11 cellular contexts compared by ENCODE assay signal in the genomic region with DNA sequence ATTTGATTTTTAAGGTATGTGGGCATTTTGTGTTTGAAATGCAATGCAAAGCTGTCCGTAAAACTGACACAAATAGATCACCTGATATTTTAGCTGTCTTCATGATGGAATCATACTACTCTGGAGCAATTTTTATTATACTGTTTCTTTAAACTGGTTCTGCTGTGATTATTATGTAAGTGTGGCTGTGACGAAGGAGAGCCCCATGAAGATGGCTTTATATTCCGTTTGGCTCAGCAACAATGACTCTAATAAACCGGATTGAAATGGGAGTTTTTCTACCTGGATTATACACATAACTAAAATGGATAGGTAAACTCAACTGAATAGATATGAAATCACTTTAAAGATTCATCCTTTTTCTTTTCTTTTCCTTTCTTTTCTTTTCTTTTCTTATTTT. TPM values are rescaled to one million over a fixed set of nuclear protein-coding genes. Genes with fewer than 3 reads are reported as not detected.
DNase-seq lines count a peak whose midpoint lies in the region; ATAC-seq and TF ChIP-seq lines count a peak whose summit lies in the region.
"Had no signal": no experiment of that assay in that cellular context is flagged by ENCODE, and none has a peak within 500 bp of the region (broad histone marks: within the 10 kb centered on the region; RNA-seq: fewer than 3 reads in every experiment).

No MANE protein-coding gene starts in this region.

- TF ChIP-seq CTCF in activated CD8-positive, alpha-beta T cell treated with anti-CD3 and anti-CD28 coated beads for 36 hours (IDR thresholded peaks at IDR 0.05) = no peak

- DNase-seq in activated CD8-positive, alpha-beta T cell treated with anti-CD3 and anti-CD28 coated beads for 36 hours = no peak
- DNase-seq in activated CD8-positive, alpha-beta T cell treated with anti-CD3 and anti-CD28 coated beads, Interleukin-2, amount 10 ng/mL, durations not matched to agents 7 days and 5 days = no peak
- DNase-seq in cerebellar cortex (ENCODE audit: low spot score) (peak; percentile 74), memory B cell (ENCODE audit: low spot score in 2 of 2) (no peak), KG1 (lab: John Stamatoyannopoulos, UW) (no peak)
- no peak for DNase-seq in activated naive CD4-positive, alpha-beta T cell treated with Interleukin-2 at 50 U/mL for 16 hours
- DNase-seq: AML-193, DMS79, HFFc6 had no signal

- peaks cover 3% of the 10 kb centered on the region for H3K36me3 Mint-ChIP-seq in activated CD8-positive, alpha-beta T cell treated with anti-CD3 and anti-CD28 coated beads for 36 hours (ENCODE audit: low read depth)
- H3K36me3 Mint-ChIP-seq in activated CD8-positive, alpha-beta T cell treated with anti-CD3 and anti-CD28 coated beads, Interleukin-2, amount 10 ng/mL, durations not matched to agents 7 days and 5 days (ENCODE audit: low read depth) = peaks cover 18% of the 10 kb centered on the region
- peaks cover 5% of the 10 kb centered on the region for H3K36me3 Mint-ChIP-seq in memory B cell

- no peak for ATAC-seq in activated CD8-positive, alpha-beta T cell treated with anti-CD3 and anti-CD28 coated beads for 36 hours
- ATAC-seq in activated CD8-positive, alpha-beta T cell treated with anti-CD3 and anti-CD28 coated beads, Interleukin-2, amount 10 ng/mL, durations not matched to agents 7 days and 5 days = no peak
- ATAC-seq in memory B cell (ENCODE audit: low read depth) = no peak
- no peak for ATAC-seq in HG03108 (IDR thresholded peaks at IDR 0.05; ENCODE audit: unreplicated experiment)
- ATAC-seq: HepG2 had no signal

- H3K27ac Mint-ChIP-seq in activated CD8-positive, alpha-beta T cell treated with anti-CD3 and anti-CD28 coated beads for 36 hours = peak overlapping the region; percentile 44
- H3K27ac Mint-ChIP-seq in activated CD8-positive, alpha-beta T cell treated with anti-CD3 and anti-CD28 coated beads, Interleukin-2, amount 10 ng/mL, durations not matched to agents 7 days and 5 days = no peak overlapping the region
- peak overlapping the region; percentile 17 for H3K27ac Mint-ChIP-seq in memory B cell
- H3K27ac Mint-ChIP-seq: HFFc6 had no signal

- no peak overlapping the region for H3K4me3 Mint-ChIP-seq in activated CD8-positive, alpha-beta T cell treated with anti-CD3 and anti-CD28 coated beads for 36 hours
- H3K4me3 Mint-ChIP-seq in activated CD8-positive, alpha-beta T cell treated with anti-CD3 and anti-CD28 coated beads, Interleukin-2, amount 10 ng/mL, durations not matched to agents 7 days and 5 days = no peak overlapping the region
- H3K4me3 Mint-ChIP-seq in memory B cell = no peak overlapping the region
- H3K4me3 Mint-ChIP-seq: HFFc6 had no signal

- peaks cover 38% of the 10 kb centered on the region for H3K4me1 Mint-ChIP-seq in activated CD8-positive, alpha-beta T cell treated with anti-CD3 and anti-CD28 coated beads for 36 hours (ENCODE audit: low read depth)
- peaks cover 21% of the 10 kb centered on the region for H3K4me1 Mint-ChIP-seq in activated CD8-positive, alpha-beta T cell treated with anti-CD3 and anti-CD28 coated beads, Interleukin-2, amount 10 ng/mL, durations not matched to agents 7 days and 5 days (ENCODE audit: low read depth)
- H3K4me1 Mint-ChIP-seq in memory B cell = peaks cover 17% of the 10 kb centered on the region

- POLR2A ChIA-PET in activated CD8-positive, alpha-beta T cell treated with anti-CD3 and anti-CD28 coated beads for 36 hours (lab: Charles Lee) = interaction anchor here (1.3 kb wide), 1 partner anchor 8 kb away, joined by 7 read pairs; no protein-coding TSS in a partner anchor
- POLR2A ChIA-PET in activated CD8-positive, alpha-beta T cell treated with anti-CD3 and anti-CD28 coated beads, Interleukin-2, amount 10 ng/mL, durations not matched to agents 7 days and 5 days (lab: Charles Lee) = interaction anchor here (1.5 kb wide), 1 partner anchor 8 kb away, joined by 3 read pairs; no protein-coding TSS in a partner anchor

- intact Hi-C loops in activated CD8-positive, alpha-beta T cell treated with anti-CD3 and anti-CD28 coated beads for 36 hours (cut with micrococcal nuclease) = no loop called here

- H3K9me3 Mint-ChIP-seq in activated CD8-positive, alpha-beta T cell treated with anti-CD3 and anti-CD28 coated beads for 36 hours = no peaks in the 10 kb centered on the region
- no peaks in the 10 kb centered on the region for H3K9me3 Mint-ChIP-seq in activated CD8-positive, alpha-beta T cell treated with anti-CD3 and anti-CD28 coated beads, Interleukin-2, amount 10 ng/mL, durations not matched to agents 7 days and 5 days (ENCODE audit: insufficient read depth)
- H3K9me3 Mint-ChIP-seq in memory B cell = no peaks in the 10 kb centered on the region
- H3K9me3 Mint-ChIP-seq: HFFc6 had no signal

- CTCF ChIA-PET in activated CD8-positive, alpha-beta T cell treated with anti-CD3 and anti-CD28 coated beads for 36 hours (lab: Charles Lee) = interaction anchor here (0.7 to 3.8 kb wide), 7 partner anchors 11 to 471 kb away, joined by 3 to 10 read pairs (median 4); no protein-coding TSS in a partner anchor
- CTCF ChIA-PET in activated CD8-positive, alpha-beta T cell treated with anti-CD3 and anti-CD28 coated beads, Interleukin-2, amount 10 ng/mL, durations not matched to agents 7 days and 5 days (lab: Charles Lee) = interaction anchor here (3.4 kb wide), 1 partner anchor 256 kb away, joined by 17 read pairs; no protein-coding TSS in a partner anchor

- no peaks in the 10 kb centered on the region for H3K27me3 Mint-ChIP-seq in activated CD8-positive, alpha-beta T cell treated with anti-CD3 and anti-CD28 coated beads for 36 hours
- no peaks in the 10 kb centered on the region for H3K27me3 Mint-ChIP-seq in activated CD8-positive, alpha-beta T cell treated with anti-CD3 and anti-CD28 coated beads, Interleukin-2, amount 10 ng/mL, durations not matched to agents 7 days and 5 days (ENCODE audit: low read depth)
- H3K27me3 Mint-ChIP-seq in memory B cell = no peaks in the 10 kb centered on the region

RNA-seq across cellular contexts. Expression of a gene that starts 9.4 kb away (rescaled TPM):
- 10 to 100 TPM; 19.3 to 20.1 TPM for total RNA-seq in activated CD8-positive, alpha-beta T cell treated with anti-CD3 and anti-CD28 coated beads for 36 hours
- total RNA-seq in activated CD8-positive, alpha-beta T cell treated with anti-CD3 and anti-CD28 coated beads, Interleukin-2, amount 10 ng/mL, durations not matched to agents 7 days and 5 days = 10 to 100 TPM; 32.3 to 33.8 TPM

RNA-seq across cellular contexts. Expression of a gene that starts 20.5 kb away (rescaled TPM):
- 10 to 100 TPM; 15.8 to 16.5 TPM for total RNA-seq in activated CD8-positive, alpha-beta T cell treated with anti-CD3 and anti-CD28 coated beads for 36 hours
- 10 to 100 TPM; 27.0 to 27.4 TPM for total RNA-seq in activated CD8-positive, alpha-beta T cell treated with anti-CD3 and anti-CD28 coated beads, Interleukin-2, amount 10 ng/mL, durations not matched to agents 7 days and 5 days
